Comparison of ENCODE assay signal across 24 cellular contexts in the genomic region with DNA sequence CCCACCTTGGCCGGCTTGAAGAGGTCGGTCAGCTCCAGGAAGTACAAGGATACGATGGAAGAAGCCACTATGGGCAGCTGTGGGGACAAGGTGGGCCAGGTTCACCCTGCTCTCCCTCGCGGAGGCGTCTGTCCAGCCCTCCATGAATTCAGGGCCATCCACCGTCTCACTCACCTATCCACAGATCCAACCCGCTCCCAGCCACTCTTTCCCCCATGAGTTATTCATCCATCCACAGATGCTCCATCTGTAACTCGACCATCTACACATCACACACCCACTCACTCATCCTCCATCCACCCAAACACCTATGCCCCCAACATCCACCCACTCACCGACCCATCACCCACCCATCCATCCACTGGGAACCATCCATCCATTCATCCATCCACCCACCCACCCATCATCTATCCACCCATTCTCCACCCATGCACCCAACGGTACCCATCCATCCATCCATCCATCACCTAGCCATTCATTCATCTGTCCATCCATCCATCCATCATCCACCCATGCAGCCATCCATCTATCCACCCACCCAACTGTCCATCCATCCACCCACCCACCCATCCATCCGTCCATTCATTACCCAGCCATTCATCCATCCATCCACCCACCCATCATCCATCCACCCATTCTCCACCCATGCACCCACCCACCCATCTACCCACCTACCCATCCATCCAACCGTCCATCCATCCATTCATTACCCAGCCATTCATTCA. TPM values are rescaled to one million over a fixed set of nuclear protein-coding genes. Genes with fewer than 3 reads are reported as not detected.
DNase-seq lines count a peak whose midpoint lies in the region; ATAC-seq, FAIRE-seq and TF ChIP-seq lines count a peak whose summit lies in the region.
"Had no signal": no experiment of that assay in that cellular context is flagged by ENCODE, and none has a peak within 500 bp of the region (broad histone marks: within the 10 kb centered on the region; RNA-seq: fewer than 3 reads in every experiment).

No MANE protein-coding gene starts in this region.

- no peak overlapping the region for H2BK120ac ChIP-seq in neuronal stem cell (ENCODE audit: low read depth, low read length)

- DNase-seq in activated CD8-positive, alpha-beta T cell treated with anti-CD3 and anti-CD28 coated beads, Interleukin-2, amount 10 ng/mL, durations not matched to agents 7 days and 5 days, result no peak
- DNase-seq in activated CD8-positive, alpha-beta T cell treated with anti-CD3 and anti-CD28 coated beads for 36 hours, result no peak
- no peak for DNase-seq in HTR-8/SVneo (ENCODE audit: insufficient read length, low spot score)
- no peak for DNase-seq in effector memory CD8-positive, alpha-beta T cell
- no peak for DNase-seq in neuronal stem cell (ENCODE audit: low spot score)
- no peak for DNase-seq in right atrium auricular region (ENCODE audit: low spot score)
- DNase-seq in GM19240 (ENCODE audit: insufficient read length, low spot score), result no peak
- DNase-seq in DMS53 (lab: John Stamatoyannopoulos, UW), result no peak
- DNase-seq: GM23248, KG1, left ventricle myocardium superior, NCI-H187, NCI-H2227 treated with DMSO at 0.1 percent for 48 hours, NCI-H774, SIG-M5, T-helper 1 cell had no signal

- no peak overlapping the region for H2BK15ac ChIP-seq in neuronal stem cell (ENCODE audit: low read length)

- H3K4me1 Mint-ChIP-seq in activated CD8-positive, alpha-beta T cell treated with anti-CD3 and anti-CD28 coated beads, Interleukin-2, amount 10 ng/mL, durations not matched to agents 7 days and 5 days (ENCODE audit: low read depth), result no peaks in the 10 kb centered on the region
- H3K4me1 Mint-ChIP-seq in activated CD8-positive, alpha-beta T cell treated with anti-CD3 and anti-CD28 coated beads for 36 hours (ENCODE audit: low read depth), result no peaks in the 10 kb centered on the region
- peaks cover 3 to 4% of the 10 kb centered on the region in 2 donors for H3K4me1 Mint-ChIP-seq in effector memory CD8-positive, alpha-beta T cell (ENCODE audit: low read depth in 2 of 2)

- H2BK12ac ChIP-seq in neuronal stem cell (ENCODE audit: low read length), result no peak overlapping the region

- TF ChIP-seq CTCF in activated CD8-positive, alpha-beta T cell treated with anti-CD3 and anti-CD28 coated beads for 36 hours (IDR thresholded peaks at IDR 0.05), result no peak
- no peak for TF ChIP-seq CTCF in right atrium auricular region (IDR thresholded peaks at IDR 0.05)

- peaks cover 3% of the 10 kb centered on the region for H3K27me3 Mint-ChIP-seq in activated CD8-positive, alpha-beta T cell treated with anti-CD3 and anti-CD28 coated beads, Interleukin-2, amount 10 ng/mL, durations not matched to agents 7 days and 5 days (ENCODE audit: low read depth)
- H3K27me3 Mint-ChIP-seq in activated CD8-positive, alpha-beta T cell treated with anti-CD3 and anti-CD28 coated beads for 36 hours, result no peaks in the 10 kb centered on the region
- no peaks in the 10 kb centered on the region for H3K27me3 Mint-ChIP-seq in effector memory CD8-positive, alpha-beta T cell

- H3K4ac ChIP-seq in neuronal stem cell (ENCODE audit: low read length), result no peak overlapping the region

- H3K4me3 ChIP-seq in neuronal stem cell (ENCODE audit: low read length in 2 of 2), result no peak overlapping the region
- no peak overlapping the region for H3K4me3 ChIP-seq in right atrium auricular region
- H3K4me3 ChIP-seq: GM23248 had no signal

- H3K36me3 ChIP-seq in neuronal stem cell (replicated peaks in 1 of 2; ENCODE audit: control insufficient read depth in 2 of 2, insufficient read depth in 2 of 2, low read length in 2 of 2) (peaks cover 32 to 48% of the 10 kb centered on the region in 2 donors), right atrium auricular region (peaks cover 21% of the 10 kb centered on the region)

- POLR2A ChIA-PET in activated CD8-positive, alpha-beta T cell treated with anti-CD3 and anti-CD28 coated beads, Interleukin-2, amount 10 ng/mL, durations not matched to agents 7 days and 5 days (lab: Charles Lee), result no interaction called here
- POLR2A ChIA-PET in activated CD8-positive, alpha-beta T cell treated with anti-CD3 and anti-CD28 coated beads for 36 hours (lab: Charles Lee), result interaction anchor here (4.0 kb wide), 1 partner anchor 16 kb away, joined by 106 read pairs; a partner anchor contains a TSS

- H3K14ac ChIP-seq in neuronal stem cell (ENCODE audit: low read length), result no peak overlapping the region

- FAIRE-seq in HTR-8/SVneo (lab: Jason Lieb, UNC), result peak; percentile 64
- FAIRE-seq: colon had no signal

- H3K4me1 ChIP-seq in neuronal stem cell (ENCODE audit: control insufficient read depth in 2 of 2, insufficient read depth in 1 of 2, low read depth in 1 of 2, low read length in 2 of 2) (no peaks in the 10 kb centered on the region), right atrium auricular region (no peaks in the 10 kb centered on the region)

- H2BK5ac ChIP-seq in neuronal stem cell (ENCODE audit: low read length), result no peak overlapping the region

- no peak overlapping the region for H2AFZ ChIP-seq in neuronal stem cell (ENCODE audit: low read length)
- H2AFZ ChIP-seq: GM23248 had no signal

- CTCF ChIA-PET in activated CD8-positive, alpha-beta T cell treated with anti-CD3 and anti-CD28 coated beads, Interleukin-2, amount 10 ng/mL, durations not matched to agents 7 days and 5 days (lab: Charles Lee), result no interaction called here
- CTCF ChIA-PET in activated CD8-positive, alpha-beta T cell treated with anti-CD3 and anti-CD28 coated beads for 36 hours (lab: Charles Lee), result no interaction called here

- no peak overlapping the region for H3K4me3 Mint-ChIP-seq in activated CD8-positive, alpha-beta T cell treated with anti-CD3 and anti-CD28 coated beads, Interleukin-2, amount 10 ng/mL, durations not matched to agents 7 days and 5 days
- no peak overlapping the region for H3K4me3 Mint-ChIP-seq in activated CD8-positive, alpha-beta T cell treated with anti-CD3 and anti-CD28 coated beads for 36 hours
- peak overlapping the region in 1 of 2 donors; percentile 16 for H3K4me3 Mint-ChIP-seq in effector memory CD8-positive, alpha-beta T cell
- H3K4me3 Mint-ChIP-seq: brain had no signal

- no peak overlapping the region for H3K4me2 ChIP-seq in neuronal stem cell (ENCODE audit: insufficient read depth, low read length, poor library complexity, severe bottlenecking)

- H3K9me3 ChIP-seq in neuronal stem cell (replicated peaks in 1 of 2; ENCODE audit: control insufficient read depth in 2 of 2, insufficient read depth in 1 of 2, low read depth in 1 of 2, low read length in 2 of 2), result peaks cover 0 to 3% of the 10 kb centered on the region in 2 donors
- H3K9me3 ChIP-seq in right atrium auricular region, result no peaks in the 10 kb centered on the region
- H3K9me3 ChIP-seq: neutrophil had no signal

- no peaks in the 10 kb centered on the region for H3K9me3 Mint-ChIP-seq in activated CD8-positive, alpha-beta T cell treated with anti-CD3 and anti-CD28 coated beads, Interleukin-2, amount 10 ng/mL, durations not matched to agents 7 days and 5 days (ENCODE audit: insufficient read depth)
- H3K9me3 Mint-ChIP-seq in activated CD8-positive, alpha-beta T cell treated with anti-CD3 and anti-CD28 coated beads for 36 hours, result no peaks in the 10 kb centered on the region
- H3K9me3 Mint-ChIP-seq in effector memory CD8-positive, alpha-beta T cell, result peaks cover 4 to 16% of the 10 kb centered on the region in 2 donors

- ATAC-seq in activated CD8-positive, alpha-beta T cell treated with anti-CD3 and anti-CD28 coated beads, Interleukin-2, amount 10 ng/mL, durations not matched to agents 7 days and 5 days, result peak; percentile 6
- no peak for ATAC-seq in activated CD8-positive, alpha-beta T cell treated with anti-CD3 and anti-CD28 coated beads for 36 hours
- peak; percentile 13 for ATAC-seq in effector memory CD8-positive, alpha-beta T cell (replicated peaks)
- ATAC-seq: left ventricle myocardium superior had no signal

- no peak overlapping the region for H4K91ac ChIP-seq in neuronal stem cell (ENCODE audit: low read depth, low read length, poor library complexity)

- H3K9ac ChIP-seq in neuronal stem cell (ENCODE audit: low read depth, low read length, poor library complexity), result no peak overlapping the region
- H3K9ac ChIP-seq: GM23248 had no signal

- no peak overlapping the region for H2AK5ac ChIP-seq in neuronal stem cell (ENCODE audit: low read depth, low read length)

- no peak overlapping the region for H3K27ac Mint-ChIP-seq in activated CD8-positive, alpha-beta T cell treated with anti-CD3 and anti-CD28 coated beads, Interleukin-2, amount 10 ng/mL, durations not matched to agents 7 days and 5 days
- H3K27ac Mint-ChIP-seq in activated CD8-positive, alpha-beta T cell treated with anti-CD3 and anti-CD28 coated beads for 36 hours, result no peak overlapping the region
- H3K27ac Mint-ChIP-seq in effector memory CD8-positive, alpha-beta T cell, result peak overlapping the region; percentile 6 to 92

- H3K27ac ChIP-seq in neuronal stem cell (replicated peaks; ENCODE audit: low read length) (no peak overlapping the region), right atrium auricular region (no peak overlapping the region)
- H3K27ac ChIP-seq: GM23248, neutrophil had no signal

- H3K18ac ChIP-seq in neuronal stem cell (ENCODE audit: low read length), result no peak overlapping the region

- H4K8ac ChIP-seq in neuronal stem cell (ENCODE audit: low read depth, low read length), result no peak overlapping the region

- H3K36me3 Mint-ChIP-seq in activated CD8-positive, alpha-beta T cell treated with anti-CD3 and anti-CD28 coated beads, Interleukin-2, amount 10 ng/mL, durations not matched to agents 7 days and 5 days (ENCODE audit: low read depth), result peaks cover 34% of the 10 kb centered on the region
- H3K36me3 Mint-ChIP-seq in activated CD8-positive, alpha-beta T cell treated with anti-CD3 and anti-CD28 coated beads for 36 hours (ENCODE audit: low read depth), result peaks cover 31% of the 10 kb centered on the region
- peaks cover 75% of the 10 kb centered on the region for H3K36me3 Mint-ChIP-seq in effector memory CD8-positive, alpha-beta T cell (ENCODE audit: insufficient read depth)

- intact Hi-C loops in activated CD8-positive, alpha-beta T cell treated with anti-CD3 and anti-CD28 coated beads for 36 hours (cut with micrococcal nuclease), result no loop called here

- no peaks in the 10 kb centered on the region for H3K27me3 ChIP-seq in neuronal stem cell (ENCODE audit: control insufficient read depth in 3 of 3, insufficient read depth in 3 of 3, low read depth in 1 of 3, low read length in 3 of 3)
- H3K27me3 ChIP-seq in right atrium auricular region, result no peaks in the 10 kb centered on the region

- peaks cover 24% of the 10 kb centered on the region for H3K79me1 ChIP-seq in neuronal stem cell (ENCODE audit: low read depth, low read length)

- WGBS in neuronal stem cell (ENCODE audit: extremely low coverage in 2 of 2, insufficient read length in 2 of 2, insufficient replicate concordance in 1 of 2), 2 donors, result 100% methylated on average over 2 of the region's 13 CpGs; no CpG with 5 or more reads in 1 of the 2 donors

- peak overlapping the region; percentile 89 for H3K23ac ChIP-seq in neuronal stem cell (ENCODE audit: low read depth, low read length, poor library complexity)

RNA-seq across cellular contexts. Expression of a gene that starts 5.8 kb away (rescaled TPM):
- total RNA-seq in activated CD8-positive, alpha-beta T cell treated with anti-CD3 and anti-CD28 coated beads, Interleukin-2, amount 10 ng/mL, durations not matched to agents 7 days and 5 days, result not detected
- total RNA-seq in activated CD8-positive, alpha-beta T cell treated with anti-CD3 and anti-CD28 coated beads for 36 hours, result not detected
- polyA plus RNA-seq in neuronal stem cell (2013, experiment 1 of 2), result 56.3 TPM
- polyA plus RNA-seq in neuronal stem cell (2013, experiment 2 of 2), result 54.0 TPM
- not detected for total RNA-seq in right atrium auricular region
- total RNA-seq: left ventricle myocardium superior, mononuclear cell had no signal
- polyA plus RNA-seq: GM23248 had no signal

RNA-seq across cellular contexts. Expression of a gene that starts 11.7 kb away (rescaled TPM):
- not detected for total RNA-seq in activated CD8-positive, alpha-beta T cell treated with anti-CD3 and anti-CD28 coated beads, Interleukin-2, amount 10 ng/mL, durations not matched to agents 7 days and 5 days
- not detected for total RNA-seq in activated CD8-positive, alpha-beta T cell treated with anti-CD3 and anti-CD28 coated beads for 36 hours
- 1.2 TPM for polyA plus RNA-seq in neuronal stem cell (2013, experiment 1 of 2)
- polyA plus RNA-seq in neuronal stem cell (2013, experiment 2 of 2), result 1.3 TPM
- not detected for total RNA-seq in right atrium auricular region
- total RNA-seq: A172, GM23248, left ventricle myocardium superior, renal cortical epithelial cell, urinary bladder had no signal
- polyA plus RNA-seq: GM23248 had no signal

RNA-seq across cellular contexts. Expression of a gene that starts 18.7 kb away (rescaled TPM):
- 100 to 1,000 TPM; 524 to 526 TPM for total RNA-seq in activated CD8-positive, alpha-beta T cell treated with anti-CD3 and anti-CD28 coated beads, Interleukin-2, amount 10 ng/mL, durations not matched to agents 7 days and 5 days
- total RNA-seq in activated CD8-positive, alpha-beta T cell treated with anti-CD3 and anti-CD28 coated beads for 36 hours, result 100 to 1,000 TPM; 581 to 582 TPM
- polyA plus RNA-seq in neuronal stem cell (2013, experiment 1 of 2), result 412 TPM
- polyA plus RNA-seq in neuronal stem cell (2013, experiment 2 of 2), result 415 TPM
- 10 to 100 TPM; 49.4 to 73.9 TPM for total RNA-seq in right atrium auricular region

RNA-seq across cellular contexts. Expression of a gene that starts 24.9 kb away (rescaled TPM):
- not detected for total RNA-seq in activated CD8-positive, alpha-beta T cell treated with anti-CD3 and anti-CD28 coated beads, Interleukin-2, amount 10 ng/mL, durations not matched to agents 7 days and 5 days
- not detected for total RNA-seq in activated CD8-positive, alpha-beta T cell treated with anti-CD3 and anti-CD28 coated beads for 36 hours
- polyA plus RNA-seq in neuronal stem cell (2013, experiment 1 of 2), result 1.9 TPM
- 1.9 TPM for polyA plus RNA-seq in neuronal stem cell (2013, experiment 2 of 2)
- total RNA-seq in right atrium auricular region, result not detected
- total RNA-seq: GM23248, left ventricle myocardium superior, renal cortical epithelial cell had no signal
- polyA plus RNA-seq: BJ, GM23248 had no signal

RNA-seq across cellular contexts. Expression of a gene that starts 36.2 kb away (rescaled TPM):
- total RNA-seq in activated CD8-positive, alpha-beta T cell treated with anti-CD3 and anti-CD28 coated beads, Interleukin-2, amount 10 ng/mL, durations not matched to agents 7 days and 5 days, result not detected
- not detected for total RNA-seq in activated CD8-positive, alpha-beta T cell treated with anti-CD3 and anti-CD28 coated beads for 36 hours
- not detected for polyA plus RNA-seq in neuronal stem cell (2013, experiment 1 of 2)
- not detected for polyA plus RNA-seq in neuronal stem cell (2013, experiment 2 of 2)
- under 1 TPM; 0.67 to 0.83 TPM for total RNA-seq in right atrium auricular region
- total RNA-seq: A172, GM23248, renal cortical epithelial cell, urinary bladder had no signal

Comparison
In these comparisons a context has a peak if more than half of its experiments do, and no peak if none do; other contexts are left out.
1. H3K27ac Mint-ChIP-seq: peak in effector memory CD8-positive, alpha-beta T cell (2 of 2); none in activated CD8-positive, alpha-beta T cell treated with anti-CD3 and anti-CD28 coated beads, Interleukin-2, amount 10 ng/mL, durations not matched to agents 7 days and 5 days (single experiment) and activated CD8-positive, alpha-beta T cell treated with anti-CD3 and anti-CD28 coated beads for 36 hours (single experiment).
2. RNA of a gene that starts 18.7 kb away (total RNA-seq): 581 to 582 TPM in activated CD8-positive, alpha-beta T cell treated with anti-CD3 and anti-CD28 coated beads for 36 hours and 524 to 526 TPM in activated CD8-positive, alpha-beta T cell treated with anti-CD3 and anti-CD28 coated beads, Interleukin-2, amount 10 ng/mL, durations not matched to agents 7 days and 5 days; 49.4 to 73.9 TPM in right atrium auricular region; every median in the first group is over 4 times any median in the second.